ENCODE assay signal across 18 cellular contexts in the genomic region with DNA sequence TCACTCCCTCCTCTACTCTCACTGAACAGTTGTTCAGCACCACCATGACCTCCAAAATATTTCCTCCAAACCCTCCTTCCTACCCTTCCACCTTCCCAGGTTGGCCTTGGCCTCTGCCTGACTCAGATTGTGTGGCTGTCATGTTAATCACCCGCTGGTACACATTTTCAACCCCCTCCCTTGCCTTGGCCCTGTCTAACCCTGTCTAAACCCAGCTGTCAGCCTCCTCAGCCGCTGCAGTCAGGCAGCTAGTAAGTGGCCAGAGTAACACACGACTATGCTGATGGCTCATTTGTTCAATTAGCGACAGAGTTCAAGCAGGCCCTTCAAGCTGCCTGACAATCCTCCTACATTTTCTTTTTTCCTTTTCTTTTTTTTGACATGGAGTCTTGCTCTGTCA.
"Had no signal": no experiment of that assay in that cellular context is flagged by ENCODE, and none has a peak within 500 bp of the region (broad histone marks: within the 10 kb centered on the region; RNA-seq: fewer than 3 reads in every experiment).

No MANE protein-coding gene starts in this region.

- H3K27me3 ChIP-seq: colonic mucosa had no signal

- H3K4me3 ChIP-seq: colonic mucosa, skin epidermis had no signal

- H3K4me1 Mint-ChIP-seq: stimulated activated naive B cell treated with anti-CD40 and anti-IgM and Interleukin-4, amounts not matched to agents 10 μg/mL and 1 μg/mL and 100 μg/mL, for 72 hours had no signal

- H3K36me3 Mint-ChIP-seq: activated naive CD4-positive, alpha-beta T cell treated with anti-CD3 and anti-CD28 coated beads, Interleukin-2, amount 50 U/mL, for 72 hours; brain; stimulated activated naive B cell treated with anti-CD40 and anti-IgM and Interleukin-4, amounts not matched to agents 10 μg/mL and 1 μg/mL and 100 μg/mL, for 72 hours had no signal

- ATAC-seq: activated CD8-positive, alpha-beta T cell treated with anti-CD3 and anti-CD28 coated beads, Interleukin-2, amount 10 ng/mL, durations not matched to agents 7 days and 5 days; activated naive CD4-positive, alpha-beta T cell treated with anti-CD3 and anti-CD28 coated beads, Interleukin-2, amount 50 U/mL, for 72 hours; esophagus mucosa; left lobe of liver; naive thymus-derived CD8-positive, alpha-beta T cell; stimulated activated naive B cell treated with anti-CD40 and anti-IgM and Interleukin-4, amounts not matched to agents 10 μg/mL and 1 μg/mL and 100 μg/mL, for 72 hours had no signal

- DNase-seq: activated CD8-positive, alpha-beta memory T cell treated with anti-CD3 and anti-CD28 coated beads, Interleukin-2, amount 50 U/mL, for 4 hours; activated CD8-positive, alpha-beta T cell treated with anti-CD3 and anti-CD28 coated beads, Interleukin-2, amount 10 ng/mL, durations not matched to agents 7 days and 5 days; activated gamma-delta T cell; activated T-cell treated with anti-CD3 and anti-CD28 coated beads, Interleukin-2, amount 50 U/mL, for 48 hours; amniotic stem cell; central memory CD4-positive, alpha-beta T cell; colonic mucosa; islet precursor cell; naive thymus-derived CD8-positive, alpha-beta T cell; posterior cingulate gyrus; stimulated activated CD4-positive, alpha-beta T cell treated with anti-CD3 and anti-CD28 coated beads, Interleukin-15, amount 100 ng/mL, for 24 hours; stimulated activated CD4-positive, alpha-beta T cell treated with anti-CD3 and anti-CD28 coated beads, Interleukin-4, amount 100 ng/mL, for 1 hour; stimulated activated naive B cell treated with anti-CD40 and anti-IgM and Interleukin-4, amounts not matched to agents 10 μg/mL and 1 μg/mL and 100 μg/mL, for 72 hours had no signal

- H3K9me3 Mint-ChIP-seq: activated naive CD4-positive, alpha-beta T cell treated with anti-CD3 and anti-CD28 coated beads, Interleukin-2, amount 50 U/mL, for 72 hours; naive thymus-derived CD8-positive, alpha-beta T cell had no signal

- H3K36me3 ChIP-seq: colonic mucosa had no signal

- H3K27ac ChIP-seq: colonic mucosa, skin epidermis had no signal

- H3K27ac Mint-ChIP-seq: activated CD8-positive, alpha-beta T cell treated with anti-CD3 and anti-CD28 coated beads, Interleukin-2, amount 10 ng/mL, durations not matched to agents 7 days and 5 days; activated naive CD4-positive, alpha-beta T cell treated with anti-CD3 and anti-CD28 coated beads, Interleukin-2, amount 50 U/mL, for 72 hours; stimulated activated naive B cell treated with anti-CD40 and anti-IgM and Interleukin-4, amounts not matched to agents 10 μg/mL and 1 μg/mL and 100 μg/mL, for 72 hours had no signal

- H3K4me3 Mint-ChIP-seq: activated CD8-positive, alpha-beta T cell treated with anti-CD3 and anti-CD28 coated beads, Interleukin-2, amount 10 ng/mL, durations not matched to agents 7 days and 5 days; naive thymus-derived CD8-positive, alpha-beta T cell; stimulated activated naive B cell treated with anti-CD40 and anti-IgM and Interleukin-4, amounts not matched to agents 10 μg/mL and 1 μg/mL and 100 μg/mL, for 72 hours had no signal

- H3K9me3 ChIP-seq: colonic mucosa had no signal
